Comparison of ENCODE assay signal across 27 cellular contexts in the genomic region with DNA sequence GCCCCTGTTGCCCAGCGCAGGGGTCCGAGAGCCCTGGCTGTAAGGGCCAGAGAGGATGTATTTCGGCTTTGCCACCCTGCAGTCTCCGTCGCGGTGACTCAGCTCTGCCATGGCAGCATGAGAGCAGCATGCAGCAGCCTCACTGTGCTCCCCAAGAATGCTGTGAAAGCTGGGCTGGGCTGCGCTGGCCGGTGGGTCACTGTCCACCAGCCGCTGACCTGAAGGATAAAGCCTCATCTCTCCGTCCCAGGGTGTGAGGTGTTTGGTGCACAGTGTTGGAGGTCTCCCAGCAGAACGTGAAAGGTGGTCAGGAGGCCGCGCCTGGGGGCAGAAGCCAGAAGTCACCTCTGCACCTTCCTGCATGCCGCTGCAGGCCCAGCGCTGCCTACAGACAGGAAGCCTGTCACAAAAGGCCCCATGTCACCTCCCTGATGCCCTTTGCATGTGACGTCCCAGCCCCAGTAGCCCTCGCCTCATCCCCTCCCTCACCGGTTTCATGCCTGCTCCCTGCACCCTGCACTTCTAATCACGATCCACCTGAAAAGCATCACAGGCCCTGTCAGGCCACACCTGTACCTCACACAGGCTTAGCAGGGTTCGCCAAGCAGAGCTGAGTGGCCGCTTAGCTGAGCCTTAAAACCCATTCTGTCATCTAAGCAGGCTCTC.
DNase-seq lines count a peak whose midpoint lies in the region; ATAC-seq, FAIRE-seq and TF ChIP-seq lines count a peak whose summit lies in the region.
"Had no signal": no experiment of that assay in that cellular context is flagged by ENCODE, and none has a peak within 500 bp of the region (broad histone marks: within the 10 kb centered on the region; RNA-seq: fewer than 3 reads in every experiment).

No MANE protein-coding gene starts in this region.

- H3K4me3 ChIP-seq in H7 (ENCODE audit: insufficient read depth, low read depth, low read length), result no peak overlapping the region
- no peak overlapping the region for H3K4me3 ChIP-seq in H1 (ENCODE audit: extremely low read depth in 1 of 4, insufficient read depth in 2 of 4, low read depth in 3 of 4, low read length in 4 of 4)
- H3K4me3 ChIP-seq: BLaER1 treated with 17β-estradiol and CSF1 and Interleukin-3, amounts not matched to agents 10 nM and 100 nM; GM23338; MG63 had no signal

- no peak overlapping the region for H2BK12ac ChIP-seq in H1 (ENCODE audit: low read depth, low read length)

- peaks cover 3 to 4% of the 10 kb centered on the region in 2 experiments; a peak in 2 of 4 replicates for H3K9me3 ChIP-seq in H1 (ENCODE audit: insufficient read depth in 2 of 2, low read depth in 1 of 2, low read length in 1 of 2)
- H3K9me3 ChIP-seq: MG63 had no signal

- TF ChIP-seq RAD21 in H1 (IDR thresholded peaks at IDR 0.05 in 1 of 2, conservative IDR thresholded peaks at IDR 0.05 in 1 of 2; ENCODE audit: low read depth in 2 of 2, low read length in 2 of 2), result no peak

- peaks cover 3 to 5% of the 10 kb centered on the region in 2 donors for H3K27me3 Mint-ChIP-seq in stimulated activated naive B cell treated with anti-CD40 and anti-IgM and Interleukin-4, amounts not matched to agents 10 μg/mL and 1 μg/mL and 100 μg/mL, for 72 hours
- H3K27me3 Mint-ChIP-seq: CD4-positive, alpha-beta T cell had no signal

- no peak for ATAC-seq in stimulated activated naive B cell treated with anti-CD40 and anti-IgM and Interleukin-4, amounts not matched to agents 10 μg/mL and 1 μg/mL and 100 μg/mL, for 72 hours (replicated peaks)
- ATAC-seq in GM19328 (IDR thresholded peaks at IDR 0.05; ENCODE audit: unreplicated experiment), result no peak
- ATAC-seq: PC-3 had no signal

- no peaks in the 10 kb centered on the region for H3K79me2 ChIP-seq in H1 (ENCODE audit: control insufficient read depth in 1 of 2, insufficient read depth in 2 of 2, low read length in 2 of 2)

- H3K4me1 ChIP-seq in H1 (replicated peaks in 1 of 4; ENCODE audit: control insufficient read depth in 3 of 4, insufficient read depth in 4 of 4, low read length in 3 of 4), result 0 out of 7 replicates have a peak, but pooled peaks cover 0 to 2% (median 0%) of the 10 kb centered on the region in 4 experiments

- peak overlapping the region; percentile 32; the same call in 1 of the 2 replicates for H2AFZ ChIP-seq in H1 (ENCODE audit: low read length)
- H2AFZ ChIP-seq: GM23338 had no signal

- H3K27ac Mint-ChIP-seq in stimulated activated naive B cell treated with anti-CD40 and anti-IgM and Interleukin-4, amounts not matched to agents 10 μg/mL and 1 μg/mL and 100 μg/mL, for 72 hours, result peak overlapping the region; percentile 59
- H3K27ac Mint-ChIP-seq: CD4-positive, alpha-beta T cell; GM23338 had no signal

- TF ChIP-seq EP300 in H1 (IDR thresholded peaks at IDR 0.05; ENCODE audit: borderline replicate concordance in 1 of 2, low read depth in 2 of 2, low read length in 2 of 2), result no peak

- H3K9me3 Mint-ChIP-seq in stimulated activated naive B cell treated with anti-CD40 and anti-IgM and Interleukin-4, amounts not matched to agents 10 μg/mL and 1 μg/mL and 100 μg/mL, for 72 hours, result peaks cover 0 to 14% of the 10 kb centered on the region in 2 donors
- H3K9me3 Mint-ChIP-seq: CD4-positive, alpha-beta T cell had no signal

- H3K27me3 ChIP-seq in H7 (ENCODE audit: control insufficient read depth, insufficient read depth, low read length) (no peaks in the 10 kb centered on the region), H1 (replicated peaks in 1 of 4; ENCODE audit: control insufficient read depth in 3 of 4, extremely low read depth in 1 of 4, insufficient read depth in 3 of 4, low read length in 3 of 4) (no peaks in the 10 kb centered on the region)
- H3K27me3 ChIP-seq: MG63 had no signal

- H4K5ac ChIP-seq in H1 (ENCODE audit: insufficient read length, low read depth, low read length), result no peak overlapping the region

- no peaks in the 10 kb centered on the region for H3K36me3 Mint-ChIP-seq in stimulated activated naive B cell treated with anti-CD40 and anti-IgM and Interleukin-4, amounts not matched to agents 10 μg/mL and 1 μg/mL and 100 μg/mL, for 72 hours

- DNase-seq in H7 (peak; percentile 26), H1 (ENCODE audit: low read depth in 1 of 2, low spot score in 2 of 2) (no peak), mucosa of gallbladder (ENCODE audit: low spot score) (peak; percentile 4), D341Med (ENCODE audit: low spot score) (no peak), AG20443 (ENCODE audit: low spot score) (no peak)
- no peak for DNase-seq in stimulated activated naive B cell treated with anti-CD40 and anti-IgM and Interleukin-4, amounts not matched to agents 10 μg/mL and 1 μg/mL and 100 μg/mL, for 72 hours
- DNase-seq: CD4-positive, alpha-beta T cell; COR-L47; HCEC 1CT; IMR-90; KG1; MG63; NCI-H1105 treated with DMSO at 0.1 percent for 48 hours; NCI-H146; NCI-H1930; NCI-H2107; NCI-H446; NCI-H524 treated with DMSO at 0.1 percent for 48 hours; NCI-H774; NK-92 treated with Interleukin-12 subunit alpha and Interleukin-12 subunit beta, amount 100 ng/mL, for 24 hours; PC-3; SHP77 treated with DMSO at 0.1 percent for 48 hours had no signal

- H2BK120ac ChIP-seq in H1 (replicated peaks; ENCODE audit: low read depth, low read length), result no peak overlapping the region

- no peak for TF ChIP-seq POLR2A in H1 (IDR thresholded peaks at IDR 0.05; ENCODE audit: control extremely low read depth in 1 of 2, low read depth in 2 of 2, low read length in 2 of 2)

- FAIRE-seq in H1 (lab: Jason Lieb, UNC), result no peak
- FAIRE-seq: G401.6 had no signal

- no peak overlapping the region for H3K4me3 Mint-ChIP-seq in stimulated activated naive B cell treated with anti-CD40 and anti-IgM and Interleukin-4, amounts not matched to agents 10 μg/mL and 1 μg/mL and 100 μg/mL, for 72 hours
- H3K4me3 Mint-ChIP-seq: CD4-positive, alpha-beta T cell; GM23338 had no signal

- H4K8ac ChIP-seq in H1 (ENCODE audit: extremely low read depth, insufficient read depth, low read length), result no peak overlapping the region; the same call in 1 of the 2 replicates

- no peak overlapping the region for H4K91ac ChIP-seq in H1 (replicated peaks; ENCODE audit: insufficient read length, low read length)

- H4K20me1 ChIP-seq in H1 (replicated peaks in 1 of 2; ENCODE audit: control insufficient read depth in 1 of 2, insufficient read depth in 2 of 2, low read length in 2 of 2), result no peaks in the 10 kb centered on the region

- POLR2A ChIA-PET in H1 (lab: Charles Lee; ENCODE audit: partially characterized antibody), result no interaction called here

- no peak for TF ChIP-seq CTCF in H1 (IDR thresholded peaks at IDR 0.05; ENCODE audit: control extremely low read depth in 1 of 3, insufficient read depth in 1 of 3, low read depth in 1 of 3, low read length in 3 of 3)

- H3K27ac ChIP-seq in H1 (ENCODE audit: low read depth, low read length), result no peak overlapping the region
- H3K27ac ChIP-seq: BLaER1 treated with 17β-estradiol and CSF1 and Interleukin-3, amounts not matched to agents 10 nM and 100 nM; RWPE1 had no signal

- H3K36me3 ChIP-seq in H7 (replicated peaks; ENCODE audit: control insufficient read depth, insufficient read depth, low read length) (no peaks in the 10 kb centered on the region), H1 (ENCODE audit: control insufficient read depth in 2 of 4, insufficient read depth in 4 of 4, low read length in 3 of 4) (no peaks in the 10 kb centered on the region)
- H3K36me3 ChIP-seq: BLaER1 treated with 17β-estradiol and CSF1 and Interleukin-3, amounts not matched to agents 10 nM and 100 nM; MG63 had no signal

- H3K4me1 Mint-ChIP-seq in stimulated activated naive B cell treated with anti-CD40 and anti-IgM and Interleukin-4, amounts not matched to agents 10 μg/mL and 1 μg/mL and 100 μg/mL, for 72 hours, result peaks cover 0 to 3% of the 10 kb centered on the region in 2 donors
- H3K4me1 Mint-ChIP-seq: GM23338 had no signal

- H3K18ac ChIP-seq in H1 (ENCODE audit: extremely low read depth, low read length), result no peak overlapping the region

- no peak overlapping the region for H2AK5ac ChIP-seq in H1 (ENCODE audit: low read depth, low read length)

- no peak overlapping the region for H2BK20ac ChIP-seq in H1 (ENCODE audit: low read length)

- H3K4ac ChIP-seq in H1 (replicated peaks; ENCODE audit: insufficient read length, low read depth, low read length), result no peak overlapping the region

- no peaks in the 10 kb centered on the region for H3K23me2 ChIP-seq in H1 (ENCODE audit: low read depth, low read length)

- H3K4me2 ChIP-seq in H1 (ENCODE audit: insufficient read depth in 1 of 2, low read depth in 2 of 2, low read length in 2 of 2), result no peak overlapping the region
- H3K4me2 ChIP-seq: GM23338 had no signal

- no peaks in the 10 kb centered on the region for H3K79me1 ChIP-seq in H1 (ENCODE audit: low read depth, low read length)

- H3K23ac ChIP-seq in H1 (ENCODE audit: insufficient read length), result no peak overlapping the region

- H2BK15ac ChIP-seq in H1 (ENCODE audit: low read length), result no peak overlapping the region

- H3K56ac ChIP-seq in H1 (replicated peaks; ENCODE audit: insufficient read length, low read depth, low read length), result no peak overlapping the region

- H3K14ac ChIP-seq in H1 (ENCODE audit: insufficient read length), result no peak overlapping the region

- no peak overlapping the region for H3K9ac ChIP-seq in H1 (replicated peaks in 1 of 4; ENCODE audit: extremely low read depth in 1 of 4, low read depth in 3 of 4, low read length in 3 of 4)
- H3K9ac ChIP-seq: BLaER1 treated with 17β-estradiol and CSF1 and Interleukin-3, amounts not matched to agents 10 nM and 100 nM had no signal

- CTCF ChIA-PET in H1 (lab: Charles Lee; ENCODE audit: partially characterized antibody), result interaction anchor here (1.7 kb wide), 1 partner anchor 67 kb away, joined by 4 read pairs; no protein-coding TSS in a partner anchor

- WGBS in H1 (ENCODE audit: extremely low coverage in 1 of 2, insufficient coverage in 1 of 2, insufficient read length in 1 of 2, insufficient replicate concordance in 2 of 2, low coverage in 1 of 2, low lambda C conversion rate in 2 of 2, missing lambda C conversion rate in 1 of 2), 2 experiments, result 88% methylated on average over 21 of the region's 21 CpGs; no CpG with 5 or more reads in 1 of the 2 experiments

- H2BK5ac ChIP-seq in H1 (ENCODE audit: low read depth, low read length), result no peak overlapping the region

TF ChIP-seq in H1, 55 proteins besides CTCF, POLR2A, EP300 and RAD21 (continues in another document):
- no peak for TF ChIP-seq MAFK (IDR thresholded peaks at IDR 0.05; ENCODE audit: low read depth, low read length)
- TF ChIP-seq SP2 (IDR thresholded peaks at IDR 0.05; ENCODE audit: low read length), result no peak
- TF ChIP-seq CHD2 (IDR thresholded peaks at IDR 0.05; ENCODE audit: low read length), result no peak
- no peak for TF ChIP-seq JUND (IDR thresholded peaks at IDR 0.05; ENCODE audit: low read length)
- no peak for TF ChIP-seq JUN (IDR thresholded peaks at IDR 0.05; ENCODE audit: low read depth, low read length)
- TF ChIP-seq SAP30 (IDR thresholded peaks at IDR 0.05; ENCODE audit: insufficient read depth, insufficient replicate concordance, low read length), result no peak
- TF ChIP-seq SP4 (IDR thresholded peaks at IDR 0.05; ENCODE audit: low read length), result no peak
- no peak for TF ChIP-seq SIN3A (conservative IDR thresholded peaks at IDR 0.05 in 1 of 2, IDR thresholded peaks at IDR 0.05 in 1 of 2; ENCODE audit: low read depth in 1 of 2, low read length in 2 of 2)
- no peak for TF ChIP-seq YY1 (IDR thresholded peaks at IDR 0.05; ENCODE audit: low read depth, low read length)
- TF ChIP-seq CBX5 (IDR thresholded peaks at IDR 0.05; ENCODE audit: low read depth, low read length), result no peak

Comparison
In these comparisons a context has a peak if more than half of its experiments do, and no peak if none do; other contexts are left out.
1. DNase-seq: peak in H7 (single experiment) and mucosa of gallbladder (single experiment); none in H1 (0 of 2), stimulated activated naive B cell treated with anti-CD40 and anti-IgM and Interleukin-4, amounts not matched to agents 10 μg/mL and 1 μg/mL and 100 μg/mL, for 72 hours (single experiment), D341Med (single experiment) and AG20443 (single experiment).